ENCODE assay signal across 1 cellular context in the genomic region with DNA sequence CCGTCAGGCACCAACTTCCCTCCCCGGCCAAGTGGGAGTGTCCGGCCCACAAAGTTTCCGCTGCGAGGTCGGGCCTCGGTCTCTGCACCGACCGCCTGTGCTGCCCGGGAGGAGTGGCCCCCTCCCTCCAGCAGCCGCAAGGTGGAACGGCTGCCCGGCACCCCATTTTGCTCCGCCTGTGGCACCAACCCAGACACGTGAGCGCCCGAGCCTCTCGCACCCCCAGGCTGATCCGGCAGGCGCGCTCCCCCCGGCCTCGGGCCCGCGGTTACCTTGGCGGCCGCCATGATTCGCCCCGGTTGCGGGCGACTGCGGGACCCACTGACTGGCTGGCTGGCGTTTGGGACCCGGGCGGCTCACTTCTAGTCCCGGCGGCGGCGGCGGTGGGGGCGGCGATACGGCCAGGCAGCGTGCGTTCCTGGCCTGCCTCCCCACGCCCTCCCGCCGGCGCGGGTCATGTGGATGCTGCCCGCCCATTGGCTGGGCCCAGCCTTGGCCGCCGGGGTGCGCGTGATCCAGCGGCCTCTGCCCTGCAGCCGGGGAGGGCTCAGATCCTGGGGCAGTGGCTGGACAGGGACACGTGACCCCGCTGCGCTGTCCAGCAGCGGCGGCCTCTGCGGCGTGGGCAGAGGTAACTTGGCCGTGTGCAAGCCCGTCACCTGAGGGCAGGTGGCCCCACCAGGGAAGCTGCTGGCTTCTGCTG.
A peak's percentile ranks its signal among the peaks of the same experiment; 100 is the strongest.
TF ChIP-seq lines count a peak whose summit lies in the region.

A gene with protein sequence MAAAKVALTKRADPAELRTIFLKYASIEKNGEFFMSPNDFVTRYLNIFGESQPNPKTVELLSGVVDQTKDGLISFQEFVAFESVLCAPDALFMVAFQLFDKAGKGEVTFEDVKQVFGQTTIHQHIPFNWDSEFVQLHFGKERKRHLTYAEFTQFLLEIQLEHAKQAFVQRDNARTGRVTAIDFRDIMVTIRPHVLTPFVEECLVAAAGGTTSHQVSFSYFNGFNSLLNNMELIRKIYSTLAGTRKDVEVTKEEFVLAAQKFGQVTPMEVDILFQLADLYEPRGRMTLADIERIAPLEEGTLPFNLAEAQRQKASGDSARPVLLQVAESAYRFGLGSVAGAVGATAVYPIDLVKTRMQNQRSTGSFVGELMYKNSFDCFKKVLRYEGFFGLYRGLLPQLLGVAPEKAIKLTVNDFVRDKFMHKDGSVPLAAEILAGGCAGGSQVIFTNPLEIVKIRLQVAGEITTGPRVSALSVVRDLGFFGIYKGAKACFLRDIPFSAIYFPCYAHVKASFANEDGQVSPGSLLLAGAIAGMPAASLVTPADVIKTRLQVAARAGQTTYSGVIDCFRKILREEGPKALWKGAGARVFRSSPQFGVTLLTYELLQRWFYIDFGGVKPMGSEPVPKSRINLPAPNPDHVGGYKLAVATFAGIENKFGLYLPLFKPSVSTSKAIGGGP (minus strand): TSS at position 429 of the 703 bp plus-strand sequence. CDS start 142 bp downstream, at position 287.

TF ChIP-seq in K562, 482 proteins besides CTCF, POLR2A, EP300 and RAD21 (continued from another document and continues in another):
- TF ChIP-seq ZNF592 (IDR thresholded peaks at IDR 0.05) (peak; percentile 70), KDM1A (IDR thresholded peaks at IDR 0.05) (no peak), FIP1L1 (IDR thresholded peaks at IDR 0.05; ENCODE audit: low read depth, low read length, poor library complexity, severe bottlenecking) (peak; percentile 97), MITF (IDR thresholded peaks at IDR 0.05) (peak; percentile 98), CGGBP1 (CRISPR knock-in tag; IDR thresholded peaks at IDR 0.05) (peak; percentile 61; the same call in 1 of the 2 replicates), JUN (IDR thresholded peaks at IDR 0.05; ENCODE audit: borderline replicate concordance, low read depth, low read length) (peak; percentile 86; the same call in 1 of the 2 replicates), JUN (CRISPR knock-in tag; IDR thresholded peaks at IDR 0.05; ENCODE audit: borderline replicate concordance) (peak; percentile 32; the same call in 1 of the 2 replicates), NRF1 (conservative IDR thresholded peaks at IDR 0.05 in 1 of 2, IDR thresholded peaks at IDR 0.05 in 1 of 2) (peak; percentile 84 to 87), HLTF (IDR thresholded peaks at IDR 0.05) (no peak), ZNF311 (CRISPR knock-in tag; IDR thresholded peaks at IDR 0.05) (no peak), SREBF2 (CRISPR knock-in tag; IDR thresholded peaks at IDR 0.05) (no peak), NFYB (IDR thresholded peaks at IDR 0.05; ENCODE audit: extremely low read depth, insufficient read length) (peak; percentile 17), RBM22 (IDR thresholded peaks at IDR 0.05; ENCODE audit: low read depth, low read length, poor library complexity, severe bottlenecking) (peak; percentile 69), TAL1 (IDR thresholded peaks at IDR 0.05) (peak; percentile 22; the same call in 1 of the 2 replicates), HNRNPUL1 (IDR thresholded peaks at IDR 0.05; ENCODE audit: low read length) (no peak), DACH1 (IDR thresholded peaks at IDR 0.05; ENCODE audit: partially characterized antibody) (no peak), NFIC (IDR thresholded peaks at IDR 0.05) (peak; percentile 57; the same call in 1 of the 2 replicates), KLF6 (CRISPR knock-in tag; IDR thresholded peaks at IDR 0.05; ENCODE audit: borderline replicate concordance) (no peak), HNRNPLL (IDR thresholded peaks at IDR 0.05; ENCODE audit: low read depth, low read length, poor library complexity, severe bottlenecking) (peak; percentile 43), TBL1XR1 (IDR thresholded peaks at IDR 0.05; ENCODE audit: low read length in 2 of 2) (no peak; a peak in 1 of 4 replicates), ZNF140 (CRISPR knock-in tag; IDR thresholded peaks at IDR 0.05) (no peak), HMGXB4 (CRISPR knock-in tag; IDR thresholded peaks at IDR 0.05) (no peak; the same call in 1 of the 2 replicates), STAT5A (IDR thresholded peaks at IDR 0.05; ENCODE audit: borderline replicate concordance, low read length) (no peak), TEAD4 (IDR thresholded peaks at IDR 0.05; ENCODE audit: low read length) (peak; percentile 45), TEAD4 (CRISPR knock-in tag; IDR thresholded peaks at IDR 0.05; ENCODE audit: borderline replicate concordance) (peak; percentile 90), ZNF431 (CRISPR knock-in tag; IDR thresholded peaks at IDR 0.05) (peak; percentile 76; the same call in 1 of the 2 replicates), ZNF274 (IDR thresholded peaks at IDR 0.05; ENCODE audit: borderline replicate concordance, low read depth, low read length) (no peak), THRB (CRISPR knock-in tag; conservative IDR thresholded peaks at IDR 0.05) (no peak), EHMT2 (IDR thresholded peaks at IDR 0.05) (peak; percentile 98), MCM3 (IDR thresholded peaks at IDR 0.05) (no peak), CCNT2 (IDR thresholded peaks at IDR 0.05; ENCODE audit: borderline replicate concordance, extremely low read depth, insufficient read length, low read depth, low read length) (peak; percentile 97), ZNF668 (CRISPR knock-in tag; IDR thresholded peaks at IDR 0.05) (no peak), XRCC4 (IDR thresholded peaks at IDR 0.05; ENCODE audit: extremely low read depth, insufficient read depth, insufficient read length) (no peak), DPF2 (IDR thresholded peaks at IDR 0.05) (no peak), TSC22D4 (tag; IDR thresholded peaks at IDR 0.05) (no peak)
- TF ChIP-seq, protein P1, sequence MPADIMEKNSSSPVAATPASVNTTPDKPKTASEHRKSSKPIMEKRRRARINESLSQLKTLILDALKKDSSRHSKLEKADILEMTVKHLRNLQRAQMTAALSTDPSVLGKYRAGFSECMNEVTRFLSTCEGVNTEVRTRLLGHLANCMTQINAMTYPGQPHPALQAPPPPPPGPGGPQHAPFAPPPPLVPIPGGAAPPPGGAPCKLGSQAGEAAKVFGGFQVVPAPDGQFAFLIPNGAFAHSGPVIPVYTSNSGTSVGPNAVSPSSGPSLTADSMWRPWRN (IDR thresholded peaks at IDR 0.05; ENCODE audit: low read depth): no peak
- TF ChIP-seq, protein P2, sequence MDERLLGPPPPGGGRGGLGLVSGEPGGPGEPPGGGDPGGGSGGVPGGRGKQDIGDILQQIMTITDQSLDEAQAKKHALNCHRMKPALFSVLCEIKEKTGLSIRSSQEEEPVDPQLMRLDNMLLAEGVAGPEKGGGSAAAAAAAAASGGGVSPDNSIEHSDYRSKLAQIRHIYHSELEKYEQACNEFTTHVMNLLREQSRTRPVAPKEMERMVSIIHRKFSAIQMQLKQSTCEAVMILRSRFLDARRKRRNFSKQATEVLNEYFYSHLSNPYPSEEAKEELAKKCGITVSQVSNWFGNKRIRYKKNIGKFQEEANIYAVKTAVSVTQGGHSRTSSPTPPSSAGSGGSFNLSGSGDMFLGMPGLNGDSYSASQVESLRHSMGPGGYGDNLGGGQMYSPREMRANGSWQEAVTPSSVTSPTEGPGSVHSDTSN (CRISPR knock-in tag; IDR thresholded peaks at IDR 0.05; ENCODE audit: low read depth): no peak
- TF ChIP-seq, protein P2 (tag; conservative IDR thresholded peaks at IDR 0.05; ENCODE audit: low read depth): no peak
- TF ChIP-seq, protein P3, sequence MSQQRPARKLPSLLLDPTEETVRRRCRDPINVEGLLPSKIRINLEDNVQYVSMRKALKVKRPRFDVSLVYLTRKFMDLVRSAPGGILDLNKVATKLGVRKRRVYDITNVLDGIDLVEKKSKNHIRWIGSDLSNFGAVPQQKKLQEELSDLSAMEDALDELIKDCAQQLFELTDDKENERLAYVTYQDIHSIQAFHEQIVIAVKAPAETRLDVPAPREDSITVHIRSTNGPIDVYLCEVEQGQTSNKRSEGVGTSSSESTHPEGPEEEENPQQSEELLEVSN (IDR thresholded peaks at IDR 0.05; ENCODE audit: borderline replicate concordance in 1 of 2, extremely low read depth in 1 of 2, insufficient read depth in 1 of 2, insufficient read length in 1 of 2, low read depth in 1 of 2, low read length in 1 of 2, poor library complexity in 1 of 2, severe bottlenecking in 1 of 2): peak; percentile 95 to 97
